ENCODE assay signal across 20 cellular contexts in genomic region chr9:109742759-109743388, GRCh38. TPM values are rescaled to one million over a fixed set of nuclear protein-coding genes. Genes with fewer than 3 reads are reported as not detected.
DNase-seq lines count a peak whose midpoint lies in the region; ATAC-seq and TF ChIP-seq lines count a peak whose summit lies in the region.
"Had no signal": no experiment of that assay in that cellular context is flagged by ENCODE, and none has a peak within 500 bp of the region (broad histone marks: within the 10 kb centered on the region; RNA-seq: fewer than 3 reads in every experiment).

No MANE protein-coding gene starts in this region.

- H3K4me3 ChIP-seq in fibroblast of mammary gland (ENCODE audit: control insufficient read depth, low read depth, low read length), result no peak overlapping the region
- H3K4me3 ChIP-seq: body of pancreas, lower lobe of right lung, PC-9, sigmoid colon, tibial nerve had no signal

- POLR2A ChIA-PET in GM10248 (lab: Yijun Ruan, JAX), result no interaction called here

- ATAC-seq in SK-N-SH treated with all-trans-retinoic acid at 6 μM for 48 hours (peak; percentile 53), HG02678 (IDR thresholded peaks at IDR 0.05; ENCODE audit: unreplicated experiment) (no peak), GM21619 (IDR thresholded peaks at IDR 0.05; ENCODE audit: unreplicated experiment) (no peak)
- ATAC-seq: body of pancreas, lower lobe of right lung had no signal

- DNase-seq in EH (ENCODE audit: low read depth) (peak; percentile 68), fibroblast of mammary gland (ENCODE audit: low read depth) (peak; percentile 56), myocyte (ENCODE audit: low read depth) (peak; percentile 47), GM10248 (ENCODE audit: extremely low spot score) (no peak)
- DNase-seq in stimulated activated CD8-positive, alpha-beta memory T cell treated with anti-CD3 and anti-CD28 coated beads, Interleukin-4, amount 100 ng/mL, for 48 hours, result no peak
- DNase-seq: activated CD4-positive, alpha-beta T cell treated with anti-CD3 and anti-CD28 coated beads for 1 hour; activated gamma-delta T cell; COR-L47; lower lobe of right lung; NCI-H2081; NCI-H524 treated with DMSO at 0.1 percent for 48 hours; PC-9; sigmoid colon; stimulated activated CD4-positive, alpha-beta T cell treated with anti-CD3 and anti-CD28 coated beads, Interleukin-4, amount 100 ng/mL, for 1 hour had no signal

- TF ChIP-seq CTCF in fibroblast of mammary gland (conservative IDR thresholded peaks at IDR 0.05; ENCODE audit: control insufficient read depth, insufficient read depth, low read depth, low read length) (no peak), GM10248 (IDR thresholded peaks at IDR 0.05; ENCODE audit: control extremely low read depth, extremely low read depth, low read depth, missing control alignments) (no peak)

- CTCF ChIA-PET in GM10248 (lab: Yijun Ruan, JAX), result interaction anchor here (1.3 kb wide), 1 partner anchor 64 kb away, joined by 3 read pairs; no protein-coding TSS in a partner anchor

TF ChIP-seq in SK-N-SH treated with all-trans-retinoic acid at 6 μM for 48 hours, 23 proteins besides CTCF, POLR2A, EP300 and RAD21:
- TF ChIP-seq TCF4 (CRISPR knock-in tag; IDR thresholded peaks at IDR 0.05; ENCODE audit: borderline replicate concordance) (no peak), POU6F1 (CRISPR knock-in tag; IDR thresholded peaks at IDR 0.05; ENCODE audit: borderline replicate concordance, low read depth) (no peak), ZNF8 (CRISPR knock-in tag; IDR thresholded peaks at IDR 0.05) (no peak), ZC3H10 (CRISPR knock-in tag; IDR thresholded peaks at IDR 0.05) (no peak)

RNA-seq across cellular contexts. Expression of gene PALM2AKAP2, which starts 37.1 kb away (rescaled TPM):
- total RNA-seq in myocyte, result 24.1 and 26.6 TPM in 2 replicates
- polyA plus RNA-seq in myocyte (2012), result 17.2 TPM
- total RNA-seq: G401 had no signal

Comparison
In these comparisons a context has a peak if more than half of its experiments do, and no peak if none do; other contexts are left out.
1. DNase-seq: peak in EH (single experiment), fibroblast of mammary gland (single experiment) and myocyte (single experiment); none in stimulated activated CD8-positive, alpha-beta memory T cell treated with anti-CD3 and anti-CD28 coated beads, Interleukin-4, amount 100 ng/mL, for 48 hours (single experiment) and GM10248 (single experiment).